Comparison of ENCODE assay signal across 31 cellular contexts in genomic region chr4:142080960-142081359, GRCh38.
DNase-seq lines count a peak whose midpoint lies in the region; ATAC-seq and TF ChIP-seq lines count a peak whose summit lies in the region.
"Had no signal": no experiment of that assay in that cellular context is flagged by ENCODE, and none has a peak within 500 bp of the region (broad histone marks: within the 10 kb centered on the region; RNA-seq: fewer than 3 reads in every experiment).

No MANE protein-coding gene starts in this region.

- 36 to 50% (median 44%) methylated on average over 4 of the region's 4 CpGs for WGBS in heart left ventricle, 4 donors
- WGBS in aorta, 2 donors = 82 to 83% methylated on average over 4 of the region's 4 CpGs
- 81% methylated on average over 4 of the region's 4 CpGs for WGBS in transverse colon (ENCODE audit: low coverage in 1 of 2), 2 donors

- H3K4me1 ChIP-seq in heart left ventricle = peaks cover 0 to 3% (median 0%) of the 10 kb centered on the region in 12 donors
- H3K4me1 ChIP-seq in aorta (ENCODE audit: control insufficient read depth in 1 of 2, insufficient read depth in 2 of 2, low read length in 2 of 2) = no peaks in the 10 kb centered on the region
- H3K4me1 ChIP-seq in transverse colon = no peaks in the 10 kb centered on the region
- H3K4me1 ChIP-seq: foreskin keratinocyte, stomach, vagina had no signal

- H3K27me3 ChIP-seq in heart left ventricle (no peaks in the 10 kb centered on the region), aorta (ENCODE audit: control insufficient read depth in 1 of 2, insufficient read depth in 2 of 2, low read length in 1 of 2) (no peaks in the 10 kb centered on the region), transverse colon (no peaks in the 10 kb centered on the region)
- H3K27me3 ChIP-seq: foreskin keratinocyte, ovary, stomach, vagina had no signal

- no peak for TF ChIP-seq EP300 in transverse colon (IDR thresholded peaks at IDR 0.05; ENCODE audit: low read depth)

- no peak overlapping the region for H3K4me3 ChIP-seq in heart left ventricle
- no peak overlapping the region for H3K4me3 ChIP-seq in choroid plexus epithelial cell (ENCODE audit: low read depth, low read length)
- H3K4me3 ChIP-seq in aorta (ENCODE audit: low read length in 2 of 2) = no peak overlapping the region
- H3K4me3 ChIP-seq in transverse colon = no peak overlapping the region
- H3K4me3 ChIP-seq: ovary, PC-9, stomach, vagina had no signal

- H3K9me3 ChIP-seq in heart left ventricle (no peaks in the 10 kb centered on the region), aorta (ENCODE audit: control insufficient read depth, low read length) (no peaks in the 10 kb centered on the region), transverse colon (no peaks in the 10 kb centered on the region)
- H3K9me3 ChIP-seq: ovary, stomach, vagina had no signal

- in situ Hi-C loops in transverse colon (cut with MboI; ENCODE audit: low pct_ligation_motif_present in 1 of 4, low pct_unique_long_range_greater_than_20kb in 1 of 4, low sequenced_read_pairs in 3 of 4) = no loop called here

- peaks cover 0 to 15% (median 0%) of the 10 kb centered on the region in 9 donors for H3K36me3 ChIP-seq in heart left ventricle
- no peaks in the 10 kb centered on the region for H3K36me3 ChIP-seq in aorta (ENCODE audit: control insufficient read depth in 1 of 2, insufficient read depth in 2 of 2, low read length in 1 of 2)
- no peaks in the 10 kb centered on the region for H3K36me3 ChIP-seq in transverse colon
- H3K36me3 ChIP-seq: ovary, vagina, WERI-Rb-1 had no signal

- TF ChIP-seq POLR2A in heart left ventricle (IDR thresholded peaks at IDR 0.05) = no peak
- no peak for TF ChIP-seq POLR2A in transverse colon (IDR thresholded peaks at IDR 0.05)

- DNase-seq in heart left ventricle (no peak), Right ventricle myocardium inferior (ENCODE audit: missing footprints) (no peak), choroid plexus epithelial cell (ENCODE audit: low read depth) (peak; percentile 14), islet precursor cell (peak; percentile 70), NCI-H2081 (lab: John Stamatoyannopoulos, UW) (no peak), NCI-H446 (lab: John Stamatoyannopoulos, UW) (no peak), aorta (no peak), transverse colon (no peak)
- DNase-seq: activated CD4-positive, alpha-beta T cell treated with anti-CD3 and anti-CD28 coated beads for 4 hours; activated CD8-positive, alpha-beta T cell treated with anti-CD3 and anti-CD28 coated beads, Interleukin-2, amount 10 ng/mL, durations not matched to agents 7 days and 5 days; activated naive CD4-positive, alpha-beta T cell treated with anti-CD3 and anti-CD28 coated beads, Interleukin-2, amount 10 ng/mL, durations not matched to agents 7 days and 5 days; AML-193; CD4-positive, alpha-beta memory T cell; dermis blood vessel endothelial cell; DND-41; endodermal cell; foreskin keratinocyte; head of caudate nucleus; KBM-7; left cardiac atrium; NCI-H1092 treated with DMSO at 0.1 percent for 48 hours; NCI-H187; NCI-H526 treated with DMSO at 0.1 percent for 48 hours; ovary; PC-9; retina; stimulated activated CD8-positive, alpha-beta memory T cell treated with anti-CD3 and anti-CD28 coated beads, Interleukin-4, amount 100 ng/mL, for 48 hours; stomach; T-helper 9 cell; WERI-Rb-1 had no signal

- intact Hi-C loops in heart left ventricle (cut with DNase I) (no loop called here), Right ventricle myocardium inferior (cut with DNase I) (no loop called here), aorta (cut with DNase I) (no loop called here), transverse colon (cut with DNase I; ENCODE audit: low total_unique reads) (no loop called here)

- TF ChIP-seq CTCF in heart left ventricle (IDR thresholded peaks at IDR 0.05) (no peak), choroid plexus epithelial cell (conservative IDR thresholded peaks at IDR 0.05; ENCODE audit: low read depth, low read length) (no peak), transverse colon (IDR thresholded peaks at IDR 0.05) (no peak)

- peak; percentile 55 to 84 (median 80) for ATAC-seq in heart left ventricle
- ATAC-seq in Right ventricle myocardium inferior = no peak
- no peak for ATAC-seq in aorta (ENCODE audit: low FRiP score)
- ATAC-seq: activated CD8-positive, alpha-beta T cell treated with anti-CD3 and anti-CD28 coated beads, Interleukin-2, amount 10 ng/mL, durations not matched to agents 7 days and 5 days had no signal

- H3K27ac ChIP-seq in heart left ventricle (peak overlapping the region in 5 of 12 donors; percentile 22 to 57 (median 31)), aorta (ENCODE audit: low read depth in 1 of 2, low read length in 2 of 2) (no peak overlapping the region), transverse colon (no peak overlapping the region)
- H3K27ac ChIP-seq: foreskin keratinocyte, ovary, PC-9, stomach, vagina, WERI-Rb-1 had no signal

Comparison
In these comparisons a context has a peak if more than half of its experiments do, and no peak if none do; other contexts are left out.
1. ATAC-seq: peak in heart left ventricle (4 of 4); none in Right ventricle myocardium inferior (single experiment) and aorta (single experiment).
2. DNase-seq: peak in choroid plexus epithelial cell (single experiment) and islet precursor cell (single experiment); none in heart left ventricle (0 of 5), Right ventricle myocardium inferior (single experiment), NCI-H2081 (0 of 2), NCI-H446 (0 of 2), aorta (0 of 2) and transverse colon (single experiment).